ENCODE assay signal across 8 cellular contexts in genomic region chr22:41444360-41445170, GRCh38. TPM values are rescaled to one million over a fixed set of nuclear protein-coding genes. Genes with fewer than 3 reads are reported as not detected.
DNase-seq lines count a peak whose midpoint lies in the region; ATAC-seq and TF ChIP-seq lines count a peak whose summit lies in the region.

No MANE protein-coding gene starts in this region.

- no peaks in the 10 kb centered on the region; the same call in 1 of the 2 replicates for H3K9me3 ChIP-seq in AG04450 (ENCODE audit: control insufficient read depth, insufficient read depth, low read length)

- H3K27me3 ChIP-seq in AG04450 (ENCODE audit: control insufficient read depth, insufficient read depth, low read length): no peaks in the 10 kb centered on the region

- peak overlapping the region; percentile 75 for H3K27ac ChIP-seq in AG04450 (ENCODE audit: low read depth, low read length)

- peak overlapping the region; percentile 98 for H3K4me3 ChIP-seq in AG04450 (ENCODE audit: low read depth, low read length)

- POLR2A ChIA-PET in AG04450 (lab: Yijun Ruan, JAX): interaction anchor here (0.6 to 2.6 kb wide), 6 partner anchors 41 to 158 kb away, joined by 3 to 24 read pairs (median 10); partner anchors contain the start of genes RANGAP1 and TEF

- CTCF ChIA-PET in AG04450 (lab: Charles Lee): interaction anchor here (0.8 to 2.3 kb wide), 2 partner anchors 73 to 82 kb away, joined by 3 to 9 read pairs; no protein-coding TSS in a partner anchor

- no peak for TF ChIP-seq CTCF in AG04450 (IDR thresholded peaks at IDR 0.05; ENCODE audit: low read depth, low read length)

- peak; percentile 94 for DNase-seq in AG04450 (ENCODE audit: low read depth, low spot score)
- peak; percentile 97 for DNase-seq in NCI-H446 treated with DMSO at 0.1 percent for 48 hours (lab: John Stamatoyannopoulos, UW)
- DNase-seq in activated CD4-positive, alpha-beta T cell treated with anti-CD3 and anti-CD28 coated beads for 1 hour: peak; percentile 78
- DNase-seq in cerebellar nuclear complex (lab: John Stamatoyannopoulos, UW): peak; percentile 75 to 86
- DNase-seq in islet precursor cell: peak; percentile 99
- peak; percentile 71 to 86 for DNase-seq in stimulated activated CD4-positive, alpha-beta T cell treated with anti-CD3 and anti-CD28 coated beads, Interleukin-12 subunit alpha, Interleukin-12 subunit beta, amount 100 ng/mL, for 24 hours (ENCODE audit: low read depth in 2 of 2)

- ATAC-seq in GM18909 (IDR thresholded peaks at IDR 0.05; ENCODE audit: poor library complexity, unreplicated experiment): peak; percentile 48
- ATAC-seq in HG03196 (IDR thresholded peaks at IDR 0.05; ENCODE audit: unreplicated experiment): peak; percentile 44

RNA-seq across cellular contexts. Expression of gene TOB2, which starts 2.0 kb away (rescaled TPM):
- 25.9 and 27.0 TPM in 2 replicates for polyA plus RNA-seq in AG04450 (2011; rRNA removed)
- 33.8 and 40.4 TPM in 2 replicates for polyA minus RNA-seq in AG04450 (2011; rRNA and poly(A)+ RNA removed)

RNA-seq across cellular contexts. Expression of gene PHF5A, which starts 23.9 kb away (rescaled TPM):
- 47.9 and 53.8 TPM in 2 replicates for polyA plus RNA-seq in AG04450 (2011; rRNA removed)
- 24.9 and 32.2 TPM in 2 replicates for polyA minus RNA-seq in AG04450 (2011; rRNA and poly(A)+ RNA removed)

RNA-seq across cellular contexts. Expression of gene ACO2, which starts 24.4 kb away (rescaled TPM):
- 32.2 and 44.4 TPM in 2 replicates for polyA plus RNA-seq in AG04450 (2011; rRNA removed)
- polyA minus RNA-seq in AG04450 (2011; rRNA and poly(A)+ RNA removed): 34.1 and 49.3 TPM in 2 replicates

Comparison
In these comparisons a context has a peak if more than half of its experiments do, and no peak if none do; other contexts are left out.
1. Peak in every context shown above with its lines: DNase-seq, ATAC-seq, H3K4me3 ChIP-seq and H3K27ac ChIP-seq.